ENCODE assay signal across 6 cellular contexts in the genomic region with DNA sequence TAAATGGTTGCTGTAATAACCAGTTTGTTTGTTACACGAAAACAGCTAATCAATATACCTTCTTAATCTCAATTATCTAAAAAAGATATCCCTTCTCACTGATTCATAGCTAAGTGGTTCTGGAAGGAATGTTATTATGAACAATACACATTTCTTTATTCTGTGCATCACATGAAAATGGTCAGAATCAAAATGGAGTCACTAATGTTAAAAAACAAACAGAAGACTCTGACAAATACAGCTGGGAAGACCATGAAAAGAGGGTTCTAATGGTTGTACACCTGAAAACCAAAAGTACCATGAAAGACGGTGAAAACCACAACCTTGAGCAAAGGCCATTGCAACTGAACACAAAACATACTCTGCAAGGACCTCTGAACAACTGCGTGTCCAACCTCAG. TPM values are rescaled to one million over a fixed set of nuclear protein-coding genes. Genes with fewer than 3 reads are reported as not detected.
"Had no signal": no experiment of that assay in that cellular context is flagged by ENCODE, and none has a peak within 500 bp of the region (broad histone marks: within the 10 kb centered on the region; RNA-seq: fewer than 3 reads in every experiment).

No MANE protein-coding gene starts in this region.

RNA-seq across cellular contexts. Expression of a gene that starts 1.9 kb away (rescaled TPM):
- total RNA-seq: K562 had no signal
- polyA plus RNA-seq: IgD-negative memory B cell, K562 had no signal

RNA-seq across cellular contexts. Expression of a gene that starts 23.5 kb away (rescaled TPM):
- total RNA-seq: HT-29, HT1080, IMR-90, K562 had no signal
- polyA plus RNA-seq: HepG2, IgD-negative memory B cell, IMR-90, K562 had no signal
